14 cellular contexts compared by ENCODE assay signal in genomic region chr14:24692382-24693352, GRCh38. TPM values are rescaled to one million over a fixed set of nuclear protein-coding genes. Genes with fewer than 3 reads are reported as not detected.
DNase-seq lines count a peak whose midpoint lies in the region; ATAC-seq and TF ChIP-seq lines count a peak whose summit lies in the region.
"Had no signal": no experiment of that assay in that cellular context is flagged by ENCODE, and none has a peak within 500 bp of the region (broad histone marks: within the 10 kb centered on the region; RNA-seq: fewer than 3 reads in every experiment).

No MANE protein-coding gene starts in this region.

- no peaks in the 10 kb centered on the region for H3K9me3 Mint-ChIP-seq in activated CD4-positive, alpha-beta T cell treated with anti-CD3 and anti-CD28 coated beads for 36 hours (ENCODE audit: low read depth)
- H3K9me3 Mint-ChIP-seq in T-helper 2 cell treated with Interferon-gamma antibody and Interleukin-4, amounts not matched to agents 5 μg/mL and 100 μg/mL, for 36 hours, result no peaks in the 10 kb centered on the region
- no peaks in the 10 kb centered on the region for H3K9me3 Mint-ChIP-seq in activated naive CD8-positive, alpha-beta T cell (ENCODE audit: low read depth)

- DNase-seq in activated CD4-positive, alpha-beta T cell treated with anti-CD3 and anti-CD28 coated beads for 36 hours, result peak; percentile 51
- no peak for DNase-seq in activated CD4-positive, alpha-beta T cell treated with anti-CD3 and anti-CD28 coated beads for 1 hour
- peak; percentile 74 for DNase-seq in T-helper 2 cell treated with Interferon-gamma antibody and Interleukin-4, amounts not matched to agents 5 μg/mL and 100 μg/mL, for 36 hours (ENCODE audit: low spot score)
- DNase-seq in stimulated activated CD8-positive, alpha-beta memory T cell treated with anti-CD3 and anti-CD28 coated beads, Interleukin-2, amount 100 ng/mL, for 1 hour (ENCODE audit: low read depth in 2 of 2), result peak; percentile 29 to 48
- DNase-seq in NCI-H510A treated with DMSO at 0.1 percent for 48 hours (lab: John Stamatoyannopoulos, UW) (no peak), thyroid gland (no peak)
- DNase-seq: ACHN, NCI-H1436, RPMI8226 had no signal

- H3K27me3 ChIP-seq in thyroid gland, result no peaks in the 10 kb centered on the region

- no peaks in the 10 kb centered on the region for H3K36me3 Mint-ChIP-seq in activated CD4-positive, alpha-beta T cell treated with anti-CD3 and anti-CD28 coated beads for 36 hours (ENCODE audit: low read depth)
- peaks cover 2% of the 10 kb centered on the region for H3K36me3 Mint-ChIP-seq in T-helper 2 cell treated with Interferon-gamma antibody and Interleukin-4, amounts not matched to agents 5 μg/mL and 100 μg/mL, for 36 hours (ENCODE audit: low read depth)
- no peaks in the 10 kb centered on the region for H3K36me3 Mint-ChIP-seq in activated naive CD8-positive, alpha-beta T cell

- TF ChIP-seq CTCF in thyroid gland (IDR thresholded peaks at IDR 0.05), result no peak

- POLR2A ChIA-PET in activated CD4-positive, alpha-beta T cell treated with anti-CD3 and anti-CD28 coated beads for 36 hours (lab: Charles Lee), result interaction anchor here (1.0 kb wide), 1 partner anchor 19 kb away, joined by 9 read pairs; no protein-coding TSS in a partner anchor

- no peak for TF ChIP-seq POLR2A in thyroid gland (IDR thresholded peaks at IDR 0.05)

- peak; percentile 79 for ATAC-seq in activated CD4-positive, alpha-beta T cell treated with anti-CD3 and anti-CD28 coated beads for 36 hours
- ATAC-seq in SK-N-SH treated with all-trans-retinoic acid at 6 μM for 48 hours, result no peak

- no peaks in the 10 kb centered on the region for H3K9me3 ChIP-seq in thyroid gland

- H3K4me3 Mint-ChIP-seq in activated CD4-positive, alpha-beta T cell treated with anti-CD3 and anti-CD28 coated beads for 36 hours, result peak overlapping the region; percentile 21
- H3K4me3 Mint-ChIP-seq in T-helper 2 cell treated with Interferon-gamma antibody and Interleukin-4, amounts not matched to agents 5 μg/mL and 100 μg/mL, for 36 hours, result peak overlapping the region; percentile 72
- peak overlapping the region; percentile 23 for H3K4me3 Mint-ChIP-seq in activated naive CD8-positive, alpha-beta T cell

- no peaks in the 10 kb centered on the region for H3K36me3 ChIP-seq in thyroid gland

- peak overlapping the region; percentile 81 for H3K27ac Mint-ChIP-seq in activated CD4-positive, alpha-beta T cell treated with anti-CD3 and anti-CD28 coated beads for 36 hours
- peak overlapping the region; percentile 89 for H3K27ac Mint-ChIP-seq in T-helper 2 cell treated with Interferon-gamma antibody and Interleukin-4, amounts not matched to agents 5 μg/mL and 100 μg/mL, for 36 hours
- peak overlapping the region; percentile 85 for H3K27ac Mint-ChIP-seq in activated naive CD8-positive, alpha-beta T cell

- no peak overlapping the region for H3K4me3 ChIP-seq in thyroid gland (replicated peaks in 1 of 3)

- H3K4me1 Mint-ChIP-seq in activated CD4-positive, alpha-beta T cell treated with anti-CD3 and anti-CD28 coated beads for 36 hours, result peaks cover 17% of the 10 kb centered on the region
- H3K4me1 Mint-ChIP-seq in T-helper 2 cell treated with Interferon-gamma antibody and Interleukin-4, amounts not matched to agents 5 μg/mL and 100 μg/mL, for 36 hours (ENCODE audit: low read depth), result peaks cover 38% of the 10 kb centered on the region
- peaks cover 26% of the 10 kb centered on the region for H3K4me1 Mint-ChIP-seq in activated naive CD8-positive, alpha-beta T cell (ENCODE audit: low read depth)

- WGBS in thyroid gland, 2 donors, result 72 to 82% methylated on average over 11 of the region's 11 CpGs

- H3K27ac ChIP-seq in thyroid gland, result no peak overlapping the region
- H3K27ac ChIP-seq: HL-60 had no signal

- CTCF ChIA-PET in activated CD4-positive, alpha-beta T cell treated with anti-CD3 and anti-CD28 coated beads for 36 hours (lab: Charles Lee), result interaction anchor here (0.7 to 1.5 kb wide), 9 partner anchors 11 to 87 kb away, joined by 3 to 9 read pairs (median 4); no protein-coding TSS in a partner anchor

- intact Hi-C loops in activated CD4-positive, alpha-beta T cell treated with anti-CD3 and anti-CD28 coated beads for 36 hours (cut with DNase I, micrococcal nuclease), result loop anchor here (1.0 to 2.0 kb wide), 3 partner anchors 18 to 58 kb away; partner anchors contain the start of gene GZMB (in 1 of the 2)
- intact Hi-C loops in thyroid gland (cut with DNase I), result no loop called here

- no peaks in the 10 kb centered on the region for H3K4me1 ChIP-seq in thyroid gland

- H3K27me3 Mint-ChIP-seq in activated CD4-positive, alpha-beta T cell treated with anti-CD3 and anti-CD28 coated beads for 36 hours, result peaks cover 4% of the 10 kb centered on the region
- no peaks in the 10 kb centered on the region for H3K27me3 Mint-ChIP-seq in T-helper 2 cell treated with Interferon-gamma antibody and Interleukin-4, amounts not matched to agents 5 μg/mL and 100 μg/mL, for 36 hours (ENCODE audit: low read depth)
- H3K27me3 Mint-ChIP-seq in activated naive CD8-positive, alpha-beta T cell, result no peaks in the 10 kb centered on the region

TF ChIP-seq in SK-N-SH treated with all-trans-retinoic acid at 6 μM for 48 hours, 23 proteins besides CTCF, POLR2A, EP300 and RAD21:
- TF ChIP-seq ZNF8 (CRISPR knock-in tag; IDR thresholded peaks at IDR 0.05) (no peak), ZNF70 (CRISPR knock-in tag; IDR thresholded peaks at IDR 0.05) (no peak), PATZ1 (CRISPR knock-in tag; IDR thresholded peaks at IDR 0.05; ENCODE audit: borderline replicate concordance) (no peak)

RNA-seq across cellular contexts. Expression of gene GZMB, which starts 58.7 kb away (rescaled TPM):
- 1,000 to 10,000 TPM; 2,147 to 3,062 TPM for total RNA-seq in activated CD4-positive, alpha-beta T cell treated with anti-CD3 and anti-CD28 coated beads for 36 hours
- total RNA-seq in thyroid gland, result under 1 TPM in 2 of 4 donors, not detected in 2; 0.45 to 0.94 TPM
- total RNA-seq: fibroblast of villous mesenchyme, pulmonary artery endothelial cell had no signal

Comparison
In these comparisons a context has a peak if more than half of its experiments do, and no peak if none do; other contexts are left out.
1. DNase-seq: peak in activated CD4-positive, alpha-beta T cell treated with anti-CD3 and anti-CD28 coated beads for 36 hours (single experiment), T-helper 2 cell treated with Interferon-gamma antibody and Interleukin-4, amounts not matched to agents 5 μg/mL and 100 μg/mL, for 36 hours (single experiment) and stimulated activated CD8-positive, alpha-beta memory T cell treated with anti-CD3 and anti-CD28 coated beads, Interleukin-2, amount 100 ng/mL, for 1 hour (2 of 2); none in activated CD4-positive, alpha-beta T cell treated with anti-CD3 and anti-CD28 coated beads for 1 hour (single experiment), NCI-H510A treated with DMSO at 0.1 percent for 48 hours (single experiment) and thyroid gland (0 of 2).
2. H3K4me3 Mint-ChIP-seq: peak in every context shown above with its lines; median percentile 72 in T-helper 2 cell treated with Interferon-gamma antibody and Interleukin-4, amounts not matched to agents 5 μg/mL and 100 μg/mL, for 36 hours; 23 in activated naive CD8-positive, alpha-beta T cell; 21 in activated CD4-positive, alpha-beta T cell treated with anti-CD3 and anti-CD28 coated beads for 36 hours.
3. RNA of gene GZMB, which starts 58.7 kb away (total RNA-seq): 2,147 to 3,062 TPM in activated CD4-positive, alpha-beta T cell treated with anti-CD3 and anti-CD28 coated beads for 36 hours; 0.45 to 0.94 TPM in thyroid gland; every median in the first group is over 1,000 times any median in the second.
4. Peak in every context shown above with its lines, with median percentiles within 50 percentile points of each other: H3K27ac Mint-ChIP-seq.